ENCODE assay signal across 21 cellular contexts in the genomic region with DNA sequence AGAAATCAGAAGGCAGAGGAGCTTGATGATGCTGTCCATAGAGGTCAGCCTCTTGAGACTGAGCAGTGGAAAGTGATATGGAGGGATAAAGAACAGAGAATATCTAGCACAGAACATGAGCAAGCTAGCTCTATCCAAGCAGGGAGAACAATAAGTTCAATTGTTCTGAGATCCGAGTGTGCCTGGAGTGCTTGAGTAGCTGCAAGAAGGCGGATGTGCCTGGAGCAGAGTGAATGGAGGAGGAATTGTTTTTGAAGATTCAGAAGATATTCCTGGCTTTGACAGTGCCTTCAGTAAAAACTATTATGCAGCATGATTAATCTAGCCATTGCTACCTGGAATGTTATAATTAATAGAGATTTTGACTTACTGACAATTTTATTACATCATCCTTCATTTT.
"Had no signal": no experiment of that assay in that cellular context is flagged by ENCODE, and none has a peak within 500 bp of the region (broad histone marks: within the 10 kb centered on the region; RNA-seq: fewer than 3 reads in every experiment).

No MANE protein-coding gene starts in this region.

- ATAC-seq: activated CD8-positive, alpha-beta T cell treated with anti-CD3 and anti-CD28 coated beads, Interleukin-2, amount 10 ng/mL, durations not matched to agents 7 days and 5 days; T-helper 17 cell; WTC11 had no signal

- H3K27ac ChIP-seq: adrenal gland had no signal

- H3K9me3 ChIP-seq: adrenal gland had no signal

- H3K4me1 ChIP-seq: adrenal gland had no signal

- H3K4me3 ChIP-seq: adrenal gland had no signal

- H3K27me3 ChIP-seq: adrenal gland had no signal

- H3K36me3 ChIP-seq: adrenal gland had no signal

- DNase-seq: activated CD4-positive, alpha-beta T cell treated with anti-CD3 and anti-CD28 coated beads for 48 hours; activated CD4-positive, alpha-beta T cell treated with anti-CD3 and anti-CD28 coated beads, Interleukin-2, amount 50 U/mL, for 4 hours; activated CD4-positive, CD25-positive, alpha-beta regulatory T cell treated with anti-CD3 and anti-CD28 coated beads, Interleukin-2, amount 50 U/mL, for 72 hours; activated CD8-positive, alpha-beta memory T cell treated with anti-CD3 and anti-CD28 coated beads, Interleukin-2, amount 50 U/mL, for 48 hours; activated CD8-positive, alpha-beta T cell treated with anti-CD3 and anti-CD28 coated beads, Interleukin-2, amount 10 ng/mL, durations not matched to agents 7 days and 5 days; activated naive CD4-positive, alpha-beta T cell treated with anti-CD3 and anti-CD28 coated beads, Interleukin-2, amount 50 U/mL, for 16 hours; activated naive CD8-positive, alpha-beta T cell treated with anti-CD3 and anti-CD28 coated beads, Interleukin-2, amount 10 ng/mL, durations not matched to agents 7 days and 5 days; activated T-cell treated with anti-CD3 and anti-CD28 coated beads, Interleukin-2, amount 50 U/mL, for 1 hour; adrenal gland; KG1; NCI-H1092 treated with DMSO at 0.1 percent for 48 hours; NCI-H1417 treated with DMSO at 0.1 percent for 48 hours; NCI-H1694; NCI-H2029; NCI-H2107; NCI-H510A treated with DMSO at 0.1 percent for 48 hours; NCI-H69; SHP77 treated with DMSO at 0.1 percent for 48 hours; T-helper 17 cell; T-helper 9 cell had no signal
